In genomic region chr3:102361013-102361412, GRCh38 we compare ENCODE assay signal across 17 cellular contexts.
DNase-seq lines count a peak whose midpoint lies in the region; ATAC-seq and TF ChIP-seq lines count a peak whose summit lies in the region.
"Had no signal": no experiment of that assay in that cellular context is flagged by ENCODE, and none has a peak within 500 bp of the region (broad histone marks: within the 10 kb centered on the region; RNA-seq: fewer than 3 reads in every experiment).

No MANE protein-coding gene starts in this region.

- no peaks in the 10 kb centered on the region for H3K79me2 ChIP-seq in PC-9 (ENCODE audit: low read depth)

- CTCF ChIA-PET in PC-9 (lab: Charles Lee) = no interaction called here

- no peak overlapping the region for H3K4me2 ChIP-seq in PC-9

- no TSS peak for BruUV-seq in PC-9 (replicated peaks; lab: Mats Ljungman, UMichigan)

- POLR2A ChIA-PET in PC-9 (lab: Charles Lee; ENCODE audit: unreplicated experiment) = no interaction called here

- peak overlapping the region; percentile 17; the same call in 1 of the 2 replicates for H2AFZ ChIP-seq in PC-9
- H2AFZ ChIP-seq: GM23338 had no signal

- no peaks in the 10 kb centered on the region for H3K9me2 ChIP-seq in PC-9 (ENCODE audit: insufficient read depth)

- intact Hi-C loops in Right ventricle myocardium superior (cut with DNase I) = no loop called here
- intact Hi-C loops in Right ventricle myocardium inferior (cut with DNase I) = no loop called here
- intact Hi-C loops in PC-9 (cut with micrococcal nuclease; ENCODE audit: unreplicated experiment) = no loop called here

- H3K4me1 ChIP-seq in PC-9 (replicated peaks; ENCODE audit: insufficient read depth) (peaks cover 1% of the 10 kb centered on the region; the same call in 1 of the 2 replicates), iPS-18a (ENCODE audit: control insufficient read depth, low read depth, low read length) (peaks cover 21% of the 10 kb centered on the region)

- H3K9ac ChIP-seq in iPS-18a (ENCODE audit: low read length) = no peak overlapping the region

- H4K20me1 ChIP-seq in PC-9 (ENCODE audit: insufficient read depth) = no peaks in the 10 kb centered on the region

- no peak for DNase-seq in Right ventricle myocardium superior
- no peak for DNase-seq in Right ventricle myocardium inferior (ENCODE audit: missing footprints)
- DNase-seq in PC-9 = no peak
- no peak for DNase-seq in stimulated activated CD4-positive, alpha-beta T cell treated with anti-CD3 and anti-CD28 coated beads, Interleukin-1b, Interleukin-23, amount 100 ng/mL, for 48 hours
- DNase-seq in activated CD8-positive, alpha-beta memory T cell treated with anti-CD3 and anti-CD28 coated beads, Interleukin-2, amount 50 U/mL, for 4 hours = no peak
- DNase-seq in T1000 (lab: John Stamatoyannopoulos, UW) = no peak
- DNase-seq: ACHN; CD4-positive, alpha-beta T cell; DMS153; DMS79; GDM1; HFFc6 had no signal

- H3K27me3 ChIP-seq in PC-9 (ENCODE audit: insufficient read depth, low read depth) (no peaks in the 10 kb centered on the region), iPS-18a (ENCODE audit: control insufficient read depth, insufficient read depth, low read length) (no peaks in the 10 kb centered on the region)

- ATAC-seq in Right ventricle myocardium superior (ENCODE audit: poor library complexity) (peak; percentile 31), Right ventricle myocardium inferior (no peak)
- ATAC-seq: HCT116 had no signal

- TF ChIP-seq CTCF in PC-9 (conservative IDR thresholded peaks at IDR 0.05) = no peak

- H3K4me3 ChIP-seq in PC-9 (no peak overlapping the region), iPS-18a (ENCODE audit: low read length) (peak overlapping the region; percentile 8)
- H3K4me3 ChIP-seq: GM23338 had no signal

- H3K36me3 ChIP-seq in PC-9 (ENCODE audit: low read depth) = no peaks in the 10 kb centered on the region
- H3K36me3 ChIP-seq in iPS-18a (ENCODE audit: control insufficient read depth, low read depth, low read length) = no peaks in the 10 kb centered on the region

- peaks cover 20% of the 10 kb centered on the region for H3K9me3 ChIP-seq in PC-9 (ENCODE audit: insufficient read depth, low read depth)
- no peaks in the 10 kb centered on the region for H3K9me3 ChIP-seq in iPS-18a (ENCODE audit: control insufficient read depth, low read depth, low read length)

- H3F3A ChIP-seq in PC-9 (ENCODE audit: insufficient read depth, low read depth) = no peaks in the 10 kb centered on the region

- H3K27ac ChIP-seq in PC-9 (no peak overlapping the region), iPS-18a (ENCODE audit: low read length) (no peak overlapping the region)
- H3K27ac ChIP-seq: C4-2B, HL-60 had no signal
